ENCODE assay signal across 8 cellular contexts in genomic region chr19:35775298-35776101, GRCh38. TPM values are rescaled to one million over a fixed set of nuclear protein-coding genes. Genes with fewer than 3 reads are reported as not detected.
DNase-seq lines count a peak whose midpoint lies in the region; ATAC-seq and TF ChIP-seq lines count a peak whose summit lies in the region.

Gene ARHGAP33 (plus strand): TSS chr19:35775564. CDS start chr19:35775659, 95 bp downstream.

- H3K4me1 ChIP-seq in left ventricle myocardium inferior, result peaks cover 21% of the 10 kb centered on the region

- H3K36me3 ChIP-seq in left ventricle myocardium inferior, result peaks cover 5% of the 10 kb centered on the region

- H3K27me3 ChIP-seq in left ventricle myocardium inferior (ENCODE audit: low read depth), result no peaks in the 10 kb centered on the region

- intact Hi-C loops in left ventricle myocardium inferior (cut with micrococcal nuclease), result no loop called here

- H3K27ac Mint-ChIP-seq in T-helper 1 cell treated with Interleukin-12 subunit alpha and Interleukin-12 subunit beta and Interleukin-4 antibody, amounts not matched to agents 30 μg/mL and 1 μg/mL, for 36 hours, result peak within 1 kb of the TSS; percentile 79
- no peak within 1 kb of the TSS for H3K27ac Mint-ChIP-seq in progenitor cell of endocrine pancreas

- ATAC-seq in GM18499 (IDR thresholded peaks at IDR 0.05; ENCODE audit: insufficient read depth, unreplicated experiment) (peak; percentile 86), HG02938 (IDR thresholded peaks at IDR 0.05; ENCODE audit: unreplicated experiment) (peak; percentile 90)

- H3K4me1 Mint-ChIP-seq in T-helper 1 cell treated with Interleukin-12 subunit alpha and Interleukin-12 subunit beta and Interleukin-4 antibody, amounts not matched to agents 30 μg/mL and 1 μg/mL, for 36 hours (ENCODE audit: low read depth), result peaks cover 21% of the 10 kb centered on the region
- H3K4me1 Mint-ChIP-seq in progenitor cell of endocrine pancreas (ENCODE audit: low read depth), result peaks cover 7% of the 10 kb centered on the region

- TF ChIP-seq CTCF in left ventricle myocardium inferior (IDR thresholded peaks at IDR 0.05; ENCODE audit: borderline replicate concordance) (no peak), progenitor cell of endocrine pancreas (IDR thresholded peaks at IDR 0.05; ENCODE audit: unreplicated experiment) (no peak)

- H3K36me3 Mint-ChIP-seq in T-helper 1 cell treated with Interleukin-12 subunit alpha and Interleukin-12 subunit beta and Interleukin-4 antibody, amounts not matched to agents 30 μg/mL and 1 μg/mL, for 36 hours (ENCODE audit: low read depth), result peaks cover 4% of the 10 kb centered on the region
- peaks cover 3% of the 10 kb centered on the region for H3K36me3 Mint-ChIP-seq in progenitor cell of endocrine pancreas (ENCODE audit: insufficient read depth)

- H3K9me3 ChIP-seq in left ventricle myocardium inferior (replicated peaks), result no peaks in the 10 kb centered on the region

- H3K9me3 Mint-ChIP-seq in T-helper 1 cell treated with Interleukin-12 subunit alpha and Interleukin-12 subunit beta and Interleukin-4 antibody, amounts not matched to agents 30 μg/mL and 1 μg/mL, for 36 hours, result no peaks in the 10 kb centered on the region
- no peaks in the 10 kb centered on the region for H3K9me3 Mint-ChIP-seq in progenitor cell of endocrine pancreas (ENCODE audit: low read depth)

- peak within 1 kb of the TSS; percentile 87 for H3K4me3 Mint-ChIP-seq in T-helper 1 cell treated with Interleukin-12 subunit alpha and Interleukin-12 subunit beta and Interleukin-4 antibody, amounts not matched to agents 30 μg/mL and 1 μg/mL, for 36 hours
- H3K4me3 Mint-ChIP-seq in progenitor cell of endocrine pancreas (ENCODE audit: low read depth), result peak within 1 kb of the TSS; percentile 72

- H3K27me3 Mint-ChIP-seq in T-helper 1 cell treated with Interleukin-12 subunit alpha and Interleukin-12 subunit beta and Interleukin-4 antibody, amounts not matched to agents 30 μg/mL and 1 μg/mL, for 36 hours (ENCODE audit: low read depth), result no peaks in the 10 kb centered on the region
- H3K27me3 Mint-ChIP-seq in progenitor cell of endocrine pancreas, result peaks cover 30% of the 10 kb centered on the region

- peak within 1 kb of the TSS; percentile 94 for H3K4me3 ChIP-seq in left ventricle myocardium inferior

- peak within 1 kb of the TSS; percentile 56 for H3K27ac ChIP-seq in left ventricle myocardium inferior (replicated peaks)

- DNase-seq in NCI-H1694 treated with DMSO at 0.1 percent for 48 hours (lab: John Stamatoyannopoulos, UW) (peak; percentile 95), amniotic stem cell (lab: John Stamatoyannopoulos, UW) (peak; percentile 97), left ventricle myocardium inferior (peak; percentile 100), progenitor cell of endocrine pancreas (ENCODE audit: low spot score, unreplicated experiment) (peak; percentile 99), ureter (ENCODE audit: low spot score) (peak; percentile 98)

RNA-seq across cellular contexts. Expression of gene ARHGAP33, which starts in this region (rescaled TPM):
- total RNA-seq in left ventricle myocardium inferior (3.8 TPM), progenitor cell of endocrine pancreas (46.3 and 54.3 TPM in 2 replicates), ureter (17.8 TPM)

Comparison
In these comparisons a context has a peak if more than half of its experiments do, and no peak if none do; other contexts are left out.
1. Peak in every context shown above with its lines: DNase-seq, ATAC-seq, H3K4me3 ChIP-seq and H3K27ac ChIP-seq.